In genomic region chr11:125625594-125626380, GRCh38 we compare ENCODE assay signal across 1 cellular context.
A peak's percentile ranks its signal among the peaks of the same experiment; 100 is the strongest.
TF ChIP-seq lines count a peak whose summit lies in the region.

No MANE protein-coding gene starts in this region.

TF ChIP-seq in K562, 482 proteins besides CTCF, POLR2A, EP300 and RAD21 (continued from another document and continues in another):
- TF ChIP-seq BRD4 (IDR thresholded peaks at IDR 0.05) (peak; percentile 82; the same call in 1 of the 2 replicates), GABPA (tag; conservative IDR thresholded peaks at IDR 0.05; ENCODE audit: low read depth) (peak; percentile 73), E2F4 (CRISPR knock-in tag; IDR thresholded peaks at IDR 0.05; ENCODE audit: low read depth) (peak; percentile 97), HDAC2 (IDR thresholded peaks at IDR 0.05) (peak; percentile 76; the same call in 1 of the 2 replicates), IRF2 (CRISPR knock-in tag; IDR thresholded peaks at IDR 0.05) (no peak), GMEB1 (CRISPR knock-in tag; IDR thresholded peaks at IDR 0.05) (peak; percentile 63), NBN (IDR thresholded peaks at IDR 0.05; ENCODE audit: low read depth) (0 out of 2 replicates have a peak, but pooled peaks have one; percentile 79), ZBTB17 (CRISPR knock-in tag; IDR thresholded peaks at IDR 0.05) (peak; percentile 76; the same call in 1 of the 2 replicates), NFIC (IDR thresholded peaks at IDR 0.05) (peak; percentile 64), YBX1 (IDR thresholded peaks at IDR 0.05) (no peak), ZBTB43 (CRISPR knock-in tag; IDR thresholded peaks at IDR 0.05) (no peak), POLR2AphosphoS5 (IDR thresholded peaks at IDR 0.05; ENCODE audit: control insufficient read depth, insufficient read depth, low read depth, low read length) (peak; percentile 86), ZNF408 (CRISPR knock-in tag; IDR thresholded peaks at IDR 0.05; ENCODE audit: low read depth) (no peak), GTF2A2 (tag; IDR thresholded peaks at IDR 0.05) (no peak; the same call in none of the 2 replicates), HIVEP1 (CRISPR knock-in tag; IDR thresholded peaks at IDR 0.05) (no peak), SMAD4 (CRISPR knock-in tag; conservative IDR thresholded peaks at IDR 0.05) (no peak), ZFP1 (CRISPR knock-in tag; IDR thresholded peaks at IDR 0.05) (no peak), CREB1 (IDR thresholded peaks at IDR 0.05) (peak; percentile 91), CREB1 (CRISPR knock-in tag; IDR thresholded peaks at IDR 0.05) (peak; percentile 92), CEBPB (tag; IDR thresholded peaks at IDR 0.05) (peak; percentile 90), FOSL1 (tag; conservative IDR thresholded peaks at IDR 0.05) (peak; percentile 28; the same call in 1 of the 2 replicates), ZNF175 (CRISPR knock-in tag; IDR thresholded peaks at IDR 0.05; ENCODE audit: low read depth) (peak; percentile 81; the same call in 1 of the 2 replicates), ZNF224 (CRISPR knock-in tag; IDR thresholded peaks at IDR 0.05) (0 out of 2 replicates have a peak, but pooled peaks have one; percentile 22), ZNF133 (CRISPR knock-in tag; IDR thresholded peaks at IDR 0.05) (no peak), ZNF655 (CRISPR knock-in tag; IDR thresholded peaks at IDR 0.05) (no peak), DMBX1 (CRISPR knock-in tag; IDR thresholded peaks at IDR 0.05; ENCODE audit: borderline replicate concordance) (peak; percentile 39; the same call in 1 of the 2 replicates), SREBF2 (CRISPR knock-in tag; IDR thresholded peaks at IDR 0.05) (no peak), IFI16 (CRISPR knock-in tag; IDR thresholded peaks at IDR 0.05) (no peak), RBBP5 (IDR thresholded peaks at IDR 0.05; ENCODE audit: borderline replicate concordance, insufficient read depth, low read length, poor library complexity, severe bottlenecking) (peak; percentile 97), ZNF274 (IDR thresholded peaks at IDR 0.05; ENCODE audit: borderline replicate concordance, low read depth, low read length) (no peak), GTF2E2 (tag; IDR thresholded peaks at IDR 0.05) (peak; percentile 99), POLR2H (tag; IDR thresholded peaks at IDR 0.05; ENCODE audit: low read depth) (peak; percentile 92), MECOM (CRISPR knock-in tag; IDR thresholded peaks at IDR 0.05) (no peak; the same call in 1 of the 2 replicates), SRF (CRISPR knock-in tag; IDR thresholded peaks at IDR 0.05) (peak; percentile 60 to 68; a peak in 3 of 4 replicates), CUX1 (CRISPR knock-in tag; IDR thresholded peaks at IDR 0.05) (no peak), RFX7 (CRISPR knock-in tag; IDR thresholded peaks at IDR 0.05) (no peak), MTA3 (IDR thresholded peaks at IDR 0.05; ENCODE audit: borderline replicate concordance) (peak; percentile 85), NFE2 (IDR thresholded peaks at IDR 0.05; ENCODE audit: low read depth) (no peak), TRIM24 (IDR thresholded peaks at IDR 0.05) (peak; percentile 39 to 67; a peak in 2 of 4 replicates), SRSF9 (IDR thresholded peaks at IDR 0.05; ENCODE audit: borderline replicate concordance, low read depth, low read length) (no peak)
- TF ChIP-seq, protein P1, sequence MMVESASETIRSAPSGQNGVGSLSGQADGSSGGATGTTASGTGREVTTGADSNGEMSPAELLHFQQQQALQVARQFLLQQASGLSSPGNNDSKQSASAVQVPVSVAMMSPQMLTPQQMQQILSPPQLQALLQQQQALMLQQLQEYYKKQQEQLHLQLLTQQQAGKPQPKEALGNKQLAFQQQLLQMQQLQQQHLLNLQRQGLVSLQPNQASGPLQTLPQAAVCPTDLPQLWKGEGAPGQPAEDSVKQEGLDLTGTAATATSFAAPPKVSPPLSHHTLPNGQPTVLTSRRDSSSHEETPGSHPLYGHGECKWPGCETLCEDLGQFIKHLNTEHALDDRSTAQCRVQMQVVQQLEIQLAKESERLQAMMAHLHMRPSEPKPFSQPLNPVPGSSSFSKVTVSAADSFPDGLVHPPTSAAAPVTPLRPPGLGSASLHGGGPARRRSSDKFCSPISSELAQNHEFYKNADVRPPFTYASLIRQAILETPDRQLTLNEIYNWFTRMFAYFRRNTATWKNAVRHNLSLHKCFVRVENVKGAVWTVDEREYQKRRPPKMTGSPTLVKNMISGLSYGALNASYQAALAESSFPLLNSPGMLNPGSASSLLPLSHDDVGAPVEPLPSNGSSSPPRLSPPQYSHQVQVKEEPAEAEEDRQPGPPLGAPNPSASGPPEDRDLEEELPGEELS (CRISPR knock-in tag; IDR thresholded peaks at IDR 0.05; ENCODE audit: borderline replicate concordance) = no peak
- TF ChIP-seq, protein P2, sequence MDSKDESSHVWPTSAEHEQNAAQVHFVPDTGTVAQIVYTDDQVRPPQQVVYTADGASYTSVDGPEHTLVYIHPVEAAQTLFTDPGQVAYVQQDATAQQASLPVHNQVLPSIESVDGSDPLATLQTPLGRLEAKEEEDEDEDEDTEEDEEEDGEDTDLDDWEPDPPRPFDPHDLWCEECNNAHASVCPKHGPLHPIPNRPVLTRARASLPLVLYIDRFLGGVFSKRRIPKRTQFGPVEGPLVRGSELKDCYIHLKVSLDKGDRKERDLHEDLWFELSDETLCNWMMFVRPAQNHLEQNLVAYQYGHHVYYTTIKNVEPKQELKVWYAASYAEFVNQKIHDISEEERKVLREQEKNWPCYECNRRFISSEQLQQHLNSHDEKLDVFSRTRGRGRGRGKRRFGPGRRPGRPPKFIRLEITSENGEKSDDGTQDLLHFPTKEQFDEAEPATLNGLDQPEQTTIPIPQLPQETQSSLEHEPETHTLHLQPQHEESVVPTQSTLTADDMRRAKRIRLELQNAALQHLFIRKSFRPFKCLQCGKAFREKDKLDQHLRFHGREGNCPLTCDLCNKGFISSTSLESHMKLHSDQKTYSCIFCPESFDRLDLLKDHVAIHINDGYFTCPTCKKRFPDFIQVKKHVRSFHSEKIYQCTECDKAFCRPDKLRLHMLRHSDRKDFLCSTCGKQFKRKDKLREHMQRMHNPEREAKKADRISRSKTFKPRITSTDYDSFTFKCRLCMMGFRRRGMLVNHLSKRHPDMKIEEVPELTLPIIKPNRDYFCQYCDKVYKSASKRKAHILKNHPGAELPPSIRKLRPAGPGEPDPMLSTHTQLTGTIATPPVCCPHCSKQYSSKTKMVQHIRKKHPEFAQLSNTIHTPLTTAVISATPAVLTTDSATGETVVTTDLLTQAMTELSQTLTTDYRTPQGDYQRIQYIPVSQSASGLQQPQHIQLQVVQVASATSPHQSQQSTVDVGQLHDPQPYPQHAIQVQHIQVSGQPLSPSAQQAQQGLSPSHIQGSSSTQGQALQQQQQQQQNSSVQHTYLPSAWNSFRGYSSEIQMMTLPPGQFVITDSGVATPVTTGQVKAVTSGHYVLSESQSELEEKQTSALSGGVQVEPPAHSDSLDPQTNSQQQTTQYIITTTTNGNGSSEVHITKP (IDR thresholded peaks at IDR 0.05; ENCODE audit: partially characterized antibody) = peak; percentile 34
- TF ChIP-seq, protein P3, sequence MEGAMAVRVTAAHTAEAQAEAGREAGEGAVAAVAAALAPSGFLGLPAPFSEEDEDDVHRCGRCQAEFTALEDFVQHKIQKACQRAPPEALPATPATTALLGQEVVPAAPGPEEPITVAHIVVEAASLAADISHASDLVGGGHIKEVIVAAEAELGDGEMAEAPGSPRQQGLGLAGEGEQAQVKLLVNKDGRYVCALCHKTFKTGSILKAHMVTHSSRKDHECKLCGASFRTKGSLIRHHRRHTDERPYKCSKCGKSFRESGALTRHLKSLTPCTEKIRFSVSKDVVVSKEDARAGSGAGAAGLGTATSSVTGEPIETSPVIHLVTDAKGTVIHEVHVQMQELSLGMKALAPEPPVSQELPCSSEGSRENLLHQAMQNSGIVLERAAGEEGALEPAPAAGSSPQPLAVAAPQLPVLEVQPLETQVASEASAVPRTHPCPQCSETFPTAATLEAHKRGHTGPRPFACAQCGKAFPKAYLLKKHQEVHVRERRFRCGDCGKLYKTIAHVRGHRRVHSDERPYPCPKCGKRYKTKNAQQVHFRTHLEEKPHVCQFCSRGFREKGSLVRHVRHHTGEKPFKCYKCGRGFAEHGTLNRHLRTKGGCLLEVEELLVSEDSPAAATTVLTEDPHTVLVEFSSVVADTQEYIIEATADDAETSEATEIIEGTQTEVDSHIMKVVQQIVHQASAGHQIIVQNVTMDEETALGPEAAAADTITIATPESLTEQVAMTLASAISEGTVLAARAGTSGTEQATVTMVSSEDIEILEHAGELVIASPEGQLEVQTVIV (CRISPR knock-in tag; IDR thresholded peaks at IDR 0.05; ENCODE audit: borderline replicate concordance) = peak; percentile 99
- TF ChIP-seq, protein P4, sequence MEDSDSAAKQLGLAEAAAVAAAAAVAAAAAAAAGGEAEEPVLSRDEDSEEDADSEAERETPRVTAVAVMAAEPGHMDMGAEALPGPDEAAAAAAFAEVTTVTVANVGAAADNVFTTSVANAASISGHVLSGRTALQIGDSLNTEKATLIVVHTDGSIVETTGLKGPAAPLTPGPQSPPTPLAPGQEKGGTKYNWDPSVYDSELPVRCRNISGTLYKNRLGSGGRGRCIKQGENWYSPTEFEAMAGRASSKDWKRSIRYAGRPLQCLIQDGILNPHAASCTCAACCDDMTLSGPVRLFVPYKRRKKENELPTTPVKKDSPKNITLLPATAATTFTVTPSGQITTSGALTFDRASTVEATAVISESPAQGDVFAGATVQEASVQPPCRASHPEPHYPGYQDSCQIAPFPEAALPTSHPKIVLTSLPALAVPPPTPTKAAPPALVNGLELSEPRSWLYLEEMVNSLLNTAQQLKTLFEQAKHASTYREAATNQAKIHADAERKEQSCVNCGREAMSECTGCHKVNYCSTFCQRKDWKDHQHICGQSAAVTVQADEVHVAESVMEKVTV (CRISPR knock-in tag; IDR thresholded peaks at IDR 0.05) = 0 out of 2 replicates have a peak, but pooled peaks have one; percentile 5
